1 cellular context compared by ENCODE assay signal in the genomic region with DNA sequence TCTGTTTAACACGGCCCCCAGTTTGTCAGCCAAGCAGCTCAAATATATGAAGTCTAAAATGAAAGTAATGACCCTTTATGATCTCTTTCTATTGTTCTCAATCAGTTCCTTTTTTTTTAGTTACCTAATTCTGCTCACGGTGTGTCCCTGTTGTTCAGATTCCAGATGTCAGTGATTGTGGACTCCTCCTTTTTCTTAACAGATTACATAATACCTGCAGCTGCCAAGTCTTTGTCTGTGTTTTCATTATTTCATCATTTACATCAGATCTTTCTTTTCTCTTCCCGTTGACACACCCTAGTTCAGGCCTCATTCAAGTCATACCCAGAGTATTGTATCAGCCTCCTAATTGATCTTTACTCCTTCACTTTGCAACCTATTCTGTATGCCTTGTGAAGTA.
TF ChIP-seq lines count a peak whose summit lies in the region.

No MANE protein-coding gene starts in this region.

TF ChIP-seq in endothelial cell of umbilical vein, 7 proteins besides CTCF, POLR2A, EP300 and RAD21:
- TF ChIP-seq, protein P1, sequence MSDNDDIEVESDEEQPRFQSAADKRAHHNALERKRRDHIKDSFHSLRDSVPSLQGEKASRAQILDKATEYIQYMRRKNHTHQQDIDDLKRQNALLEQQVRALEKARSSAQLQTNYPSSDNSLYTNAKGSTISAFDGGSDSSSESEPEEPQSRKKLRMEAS (IDR thresholded peaks at IDR 0.05; ENCODE audit: insufficient read depth, insufficient read length): no peak
- TF ChIP-seq JUN (IDR thresholded peaks at IDR 0.05; ENCODE audit: borderline replicate concordance, insufficient read depth, insufficient read length, low read depth) (no peak), GATA2 (IDR thresholded peaks at IDR 0.05; ENCODE audit: insufficient read depth, insufficient read length, low read depth, low read length) (no peak), EZH2 (IDR thresholded peaks at IDR 0.05; ENCODE audit: borderline replicate concordance, low read depth, low read length, severe bottlenecking) (no peak), FOS (IDR thresholded peaks at IDR 0.05; ENCODE audit: borderline replicate concordance, insufficient read depth, low read length) (no peak), MYC (IDR thresholded peaks at IDR 0.05; ENCODE audit: low read depth, low read length) (no peak), POLR2AphosphoS5 (IDR thresholded peaks at IDR 0.05; ENCODE audit: insufficient read depth, low read depth, low read length) (no peak)
